Comparison of ENCODE assay signal across 18 cellular contexts in the genomic region with DNA sequence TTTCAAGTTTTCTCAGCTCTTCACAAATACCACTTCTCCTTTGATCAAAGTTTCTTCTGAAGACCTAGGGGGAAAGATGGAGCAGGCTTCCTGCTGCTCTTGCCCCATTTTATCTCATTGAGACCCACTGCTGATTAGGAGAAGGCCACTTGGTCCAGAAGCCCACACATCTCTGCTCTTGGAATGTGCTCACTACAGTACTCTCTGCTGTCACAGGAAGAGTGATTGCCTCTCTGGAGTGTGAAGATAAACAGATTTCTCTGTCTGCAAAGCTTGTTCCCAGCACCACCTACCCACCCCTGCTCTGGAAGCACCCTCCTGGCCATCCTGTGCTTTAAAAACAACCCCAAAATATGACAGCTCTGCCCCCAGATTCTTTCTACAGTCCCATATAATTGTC. TPM values are rescaled to one million over a fixed set of nuclear protein-coding genes. Genes with fewer than 3 reads are reported as not detected.
DNase-seq lines count a peak whose midpoint lies in the region; ATAC-seq, FAIRE-seq and TF ChIP-seq lines count a peak whose summit lies in the region.
"Had no signal": no experiment of that assay in that cellular context is flagged by ENCODE, and none has a peak within 500 bp of the region (broad histone marks: within the 10 kb centered on the region; RNA-seq: fewer than 3 reads in every experiment).

No MANE protein-coding gene starts in this region.

- H3K4me1 ChIP-seq in K562 (replicated peaks in 1 of 2; ENCODE audit: control insufficient read depth in 2 of 2, insufficient read depth in 2 of 2, low read length in 2 of 2) = no peaks in the 10 kb centered on the region
- peaks cover 36% of the 10 kb centered on the region for H3K4me1 ChIP-seq in mesodermal cell (ENCODE audit: control insufficient read depth, insufficient read depth, low read length, poor library complexity, severe bottlenecking)

- no peak for TF ChIP-seq CTCF in K562 (IDR thresholded peaks at IDR 0.05 in 2 of 3, conservative IDR thresholded peaks at IDR 0.05 in 1 of 3; ENCODE audit: insufficient read depth in 2 of 3, low read depth in 1 of 3, low read length in 3 of 3)

- TF ChIP-seq POLR2A in K562 (conservative IDR thresholded peaks at IDR 0.05) = no peak

- H3K4me1 Mint-ChIP-seq in stimulated activated effector memory CD8-positive, alpha-beta T cell treated with anti-CD3 and anti-CD28 coated beads, Interleukin-12 subunit alpha, Interleukin-12 subunit beta, amount 100 ng/mL, for 72 hours = no peaks in the 10 kb centered on the region
- no peaks in the 10 kb centered on the region for H3K4me1 Mint-ChIP-seq in activated naive CD4-positive, alpha-beta T cell treated with anti-CD3 and anti-CD28 coated beads for 36 hours (ENCODE audit: low read depth)
- H3K4me1 Mint-ChIP-seq: CD8-positive, alpha-beta memory T cell had no signal

- no peaks in the 10 kb centered on the region for H3K79me2 ChIP-seq in K562 (ENCODE audit: control insufficient read depth, insufficient read depth, low read length)

- TF ChIP-seq EP300 in K562 (IDR thresholded peaks at IDR 0.05; ENCODE audit: low read length) = no peak

- POLR2A ChIA-PET in K562 (lab: Yijun Ruan, JAX) = no interaction called here

- no peak overlapping the region for H2AFZ ChIP-seq in K562 (ENCODE audit: low read depth, low read length)
- H2AFZ ChIP-seq: PC-9 had no signal

- in situ Hi-C loops in K562 (cut with MboI) = no loop called here

- no TSS peak for BruUV-seq in K562 (replicated peaks; lab: Mats Ljungman, UMichigan)

- intact Hi-C loops in K562 (cut with micrococcal nuclease) = loop anchor here (10.0 kb wide), 1 partner anchor 461 kb away; a partner anchor contains a TSS
- intact Hi-C loops in activated naive CD4-positive, alpha-beta T cell treated with anti-CD3 and anti-CD28 coated beads for 36 hours (cut with micrococcal nuclease) = no loop called here

- no peak overlapping the region for H3K4me2 ChIP-seq in K562 (ENCODE audit: insufficient read depth, low read length)
- H3K4me2 ChIP-seq: PC-9 had no signal

- H3K9ac ChIP-seq in K562 (ENCODE audit: insufficient read depth in 1 of 2, low read depth in 2 of 2, low read length in 2 of 2) = no peak overlapping the region

- no peaks in the 10 kb centered on the region for H4K20me1 ChIP-seq in K562 (replicated peaks; ENCODE audit: control insufficient read depth, insufficient read depth, low read length)

- peaks cover 16% of the 10 kb centered on the region for H3K27me3 Mint-ChIP-seq in activated naive CD4-positive, alpha-beta T cell treated with anti-CD3 and anti-CD28 coated beads for 36 hours (ENCODE audit: low read depth)

- H3K36me3 ChIP-seq in K562 (ENCODE audit: control insufficient read depth, insufficient read depth, low read length) = no peaks in the 10 kb centered on the region
- no peaks in the 10 kb centered on the region for H3K36me3 ChIP-seq in mesodermal cell (ENCODE audit: control insufficient read depth, insufficient read depth, low read length)

- TF ChIP-seq RAD21 in K562 (CRISPR knock-in tag; conservative IDR thresholded peaks at IDR 0.05 in 1 of 2, IDR thresholded peaks at IDR 0.05 in 1 of 2) = no peak

- H3K4me3 Mint-ChIP-seq in stimulated activated effector memory CD8-positive, alpha-beta T cell treated with anti-CD3 and anti-CD28 coated beads, Interleukin-12 subunit alpha, Interleukin-12 subunit beta, amount 100 ng/mL, for 72 hours = no peak overlapping the region
- no peak overlapping the region for H3K4me3 Mint-ChIP-seq in activated naive CD4-positive, alpha-beta T cell treated with anti-CD3 and anti-CD28 coated beads for 36 hours
- H3K4me3 Mint-ChIP-seq: CD8-positive, alpha-beta memory T cell had no signal

- no peak overlapping the region for H3K27ac ChIP-seq in K562 (ENCODE audit: extremely low read depth, low read depth, low read length)
- peak overlapping the region; percentile 86 for H3K27ac ChIP-seq in mesodermal cell (ENCODE audit: low read depth, low read length, severe bottlenecking)
- H3K27ac ChIP-seq: 22Rv1, PC-9 had no signal

- no peaks in the 10 kb centered on the region for H3K9me3 ChIP-seq in K562 (replicated peaks; ENCODE audit: control insufficient read depth, insufficient read depth, low read depth, low read length)
- H3K9me3 ChIP-seq in mesodermal cell (ENCODE audit: control insufficient read depth, low read length) = peaks cover 7% of the 10 kb centered on the region

- no peaks in the 10 kb centered on the region for H3K9me3 Mint-ChIP-seq in stimulated activated effector memory CD8-positive, alpha-beta T cell treated with anti-CD3 and anti-CD28 coated beads, Interleukin-12 subunit alpha, Interleukin-12 subunit beta, amount 100 ng/mL, for 72 hours
- H3K9me3 Mint-ChIP-seq in activated naive CD4-positive, alpha-beta T cell treated with anti-CD3 and anti-CD28 coated beads for 36 hours = peaks cover 2% of the 10 kb centered on the region

- DNase-seq in NCI-H510A treated with DMSO at 0.1 percent for 48 hours (lab: John Stamatoyannopoulos, UW) (peak; percentile 14), NCI-H510A (lab: John Stamatoyannopoulos, UW) (no peak), K562 (ENCODE audit: extremely low read depth in 1 of 4, low spot score in 3 of 4) (peak in 1 of 4 experiments; percentile 6), SKM-1 (lab: John Stamatoyannopoulos, UW; ENCODE audit: unreplicated experiment) (no peak)
- DNase-seq in stimulated activated effector memory CD8-positive, alpha-beta T cell treated with anti-CD3 and anti-CD28 coated beads, Interleukin-12 subunit alpha, Interleukin-12 subunit beta, amount 100 ng/mL, for 72 hours (ENCODE audit: low spot score in 2 of 2) = no peak
- DNase-seq in activated naive CD4-positive, alpha-beta T cell treated with anti-CD3 and anti-CD28 coated beads for 36 hours = no peak
- DNase-seq: CD8-positive, alpha-beta memory T cell; DND-41; GF-D8; H7; NCI-H1436; NCI-H2029 treated with DMSO at 0.1 percent for 48 hours; NCI-H526 treated with DMSO at 0.1 percent for 48 hours; PC-9 had no signal

- H3K4me3 ChIP-seq in K562 (no peak overlapping the region), mesodermal cell (ENCODE audit: extremely low read depth, insufficient read depth, low read length, poor library complexity, severe bottlenecking) (no peak overlapping the region)
- H3K4me3 ChIP-seq: PC-9 had no signal

- H3K27ac Mint-ChIP-seq in stimulated activated effector memory CD8-positive, alpha-beta T cell treated with anti-CD3 and anti-CD28 coated beads, Interleukin-12 subunit alpha, Interleukin-12 subunit beta, amount 100 ng/mL, for 72 hours = no peak overlapping the region
- no peak overlapping the region for H3K27ac Mint-ChIP-seq in activated naive CD4-positive, alpha-beta T cell treated with anti-CD3 and anti-CD28 coated beads for 36 hours
- H3K27ac Mint-ChIP-seq: CD8-positive, alpha-beta memory T cell had no signal

- ATAC-seq in K562 (no peak; the same call in 2 of the 3 replicates), GM21825 (IDR thresholded peaks at IDR 0.05; ENCODE audit: unreplicated experiment) (no peak)
- ATAC-seq in stimulated activated effector memory CD8-positive, alpha-beta T cell treated with anti-CD3 and anti-CD28 coated beads, Interleukin-12 subunit alpha, Interleukin-12 subunit beta, amount 100 ng/mL, for 72 hours = peak; percentile 36
- ATAC-seq: Right ventricle myocardium inferior had no signal

- H3K27me3 ChIP-seq in K562 (ENCODE audit: control insufficient read depth in 2 of 2, insufficient read depth in 2 of 2, low read length in 2 of 2) = no peaks in the 10 kb centered on the region; a peak in 1 of 5 replicates

- H3K36me3 Mint-ChIP-seq in stimulated activated effector memory CD8-positive, alpha-beta T cell treated with anti-CD3 and anti-CD28 coated beads, Interleukin-12 subunit alpha, Interleukin-12 subunit beta, amount 100 ng/mL, for 72 hours = no peaks in the 10 kb centered on the region
- H3K36me3 Mint-ChIP-seq in activated naive CD4-positive, alpha-beta T cell treated with anti-CD3 and anti-CD28 coated beads for 36 hours (ENCODE audit: low read depth) = no peaks in the 10 kb centered on the region

- no peaks in the 10 kb centered on the region for H3K9me1 ChIP-seq in K562 (ENCODE audit: control insufficient read depth, insufficient read depth, low read length)

- CTCF ChIA-PET in K562 (lab: Yijun Ruan, JAX; ENCODE audit: low intra/inter-chr PET ratio) = no interaction called here
- CTCF ChIA-PET in activated naive CD4-positive, alpha-beta T cell treated with anti-CD3 and anti-CD28 coated beads for 36 hours (lab: Charles Lee) = interaction anchor here (0.6 kb wide), 2 partner anchors 61 to 288 kb away, joined by 4 to 5 read pairs; no protein-coding TSS in a partner anchor

- FAIRE-seq in K562 (lab: Jason Lieb, UNC) = no peak

TF ChIP-seq in K562, 482 proteins besides CTCF, POLR2A, EP300 and RAD21 (continues in another document):
- TF ChIP-seq, protein P1, sequence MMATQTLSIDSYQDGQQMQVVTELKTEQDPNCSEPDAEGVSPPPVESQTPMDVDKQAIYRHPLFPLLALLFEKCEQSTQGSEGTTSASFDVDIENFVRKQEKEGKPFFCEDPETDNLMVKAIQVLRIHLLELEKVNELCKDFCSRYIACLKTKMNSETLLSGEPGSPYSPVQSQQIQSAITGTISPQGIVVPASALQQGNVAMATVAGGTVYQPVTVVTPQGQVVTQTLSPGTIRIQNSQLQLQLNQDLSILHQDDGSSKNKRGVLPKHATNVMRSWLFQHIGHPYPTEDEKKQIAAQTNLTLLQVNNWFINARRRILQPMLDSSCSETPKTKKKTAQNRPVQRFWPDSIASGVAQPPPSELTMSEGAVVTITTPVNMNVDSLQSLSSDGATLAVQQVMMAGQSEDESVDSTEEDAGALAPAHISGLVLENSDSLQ (IDR thresholded peaks at IDR 0.05) = peak; percentile 60

RNA-seq across cellular contexts. Expression of a gene that starts 41.3 kb away (rescaled TPM):
- 0.09 and 0.19 TPM in 2 replicates for total RNA-seq in K562 (2011; cell fraction: chromatin; rRNA removed; ENCODE audit: low replicate concordance)
- under 0.01 and 0.13 TPM in 2 replicates for total RNA-seq in K562 (2011; cell fraction: nucleolus; rRNA removed)
- 0.08 and 0.51 TPM in 2 replicates for total RNA-seq in K562 (2011; cell fraction: nucleoplasm; rRNA removed)
- total RNA-seq in K562 (2014; rRNA removed) (0.05 and 0.08 TPM in 2 replicates), K562 (2014; rRNA removed; fragmentation: Illumina TruSeq; extraction: Trizol) (0.03 and 0.07 TPM in 2 replicates), K562 (2015; rRNA removed; fragmentation: Illumina TruSeq; extraction: Trizol) (under 0.01 TPM in 2 replicates), K562 (2021) (0.09 and 0.18 TPM in 2 replicates)
- polyA plus RNA-seq in K562 (2011; rRNA removed) (0.09 and 0.14 TPM in 2 replicates), K562 (2014; fragmentation: Illumina TruSeq; extraction: Trizol) (0.03 and 0.07 TPM in 2 replicates), K562 (2014; fragmentation: Nextera tagmentation; extraction: Ambion mirVana) (under 1 TPM in 1 of 2 experiments, not detected in 1; 0.03 TPM), K562 (2014; rRNA removed) (0.01 TPM in 2 replicates)
- polyA plus RNA-seq in K562 (2011; cell fraction: cytosol; rRNA removed) = 0.03 and 0.04 TPM in 2 replicates
- 0.07 and 0.10 TPM in 2 replicates for polyA plus RNA-seq in K562 (2011; cell fraction: nucleus; rRNA removed)
- polyA plus RNA-seq in K562 (2012) = 0.01 and 0.06 TPM in 2 replicates
- polyA minus RNA-seq in K562 (2011; rRNA and poly(A)+ RNA removed) = 0.11 and 0.12 TPM in 2 replicates
- polyA minus RNA-seq in K562 (2011; cell fraction: cytosol; rRNA and poly(A)+ RNA removed) = not detected in 2 replicates
- polyA minus RNA-seq in K562 (2011; cell fraction: nucleus; rRNA and poly(A)+ RNA removed) = under 0.01 TPM in 1 of 2 replicates, not detected in the other
- 196 TPM for polyA plus RNA-seq in mesodermal cell (2013, experiment 1 of 2)
- polyA plus RNA-seq in mesodermal cell (2013, experiment 2 of 2) = 171 TPM
- total RNA-seq in activated naive CD4-positive, alpha-beta T cell treated with anti-CD3 and anti-CD28 coated beads for 36 hours = not detected
- total RNA-seq: CD8-positive, alpha-beta memory T cell had no signal
- polyA plus RNA-seq: CD8-positive, alpha-beta memory T cell had no signal
